Comparison of ENCODE assay signal across 8 cellular contexts in the genomic region with DNA sequence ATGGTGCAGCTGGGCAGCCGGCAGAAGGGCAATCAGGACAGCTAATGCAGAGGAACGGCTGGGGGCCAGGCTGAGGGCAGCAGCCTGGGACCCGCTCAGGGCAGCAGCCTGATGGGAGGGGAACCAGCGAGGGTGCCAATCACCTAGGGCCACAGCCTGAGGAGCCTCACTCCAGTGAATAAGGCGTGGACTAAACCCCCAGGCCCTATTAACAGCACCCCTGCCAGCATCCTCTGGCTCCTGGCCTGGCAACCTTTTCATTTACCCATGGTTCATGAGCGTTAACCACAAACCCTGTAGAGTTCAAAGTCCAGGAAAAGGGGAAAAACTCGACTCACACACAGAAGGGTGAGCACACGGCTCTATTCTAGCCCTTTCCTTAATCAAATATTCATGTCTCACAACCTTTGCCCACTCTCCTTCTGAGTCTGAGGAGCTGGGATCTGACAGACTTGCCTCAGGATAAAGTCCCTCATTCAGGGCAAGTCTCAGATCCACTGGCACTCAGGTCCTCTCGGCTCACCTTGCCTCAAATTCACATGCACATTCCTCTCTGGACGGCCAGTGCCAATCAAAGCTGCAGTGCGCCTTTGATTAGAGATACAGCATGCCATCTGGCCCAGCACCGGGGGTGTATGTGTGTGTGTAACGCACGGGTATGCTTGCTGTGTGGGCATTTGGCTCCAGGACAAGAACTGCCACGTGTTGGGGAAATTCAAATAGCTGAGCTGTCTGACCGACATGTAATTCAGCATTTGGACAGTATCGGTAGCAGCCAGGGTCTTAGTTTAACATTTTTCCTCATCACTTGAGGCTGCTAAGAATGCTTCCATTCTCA.
DNase-seq lines count a peak whose midpoint lies in the region; ATAC-seq and TF ChIP-seq lines count a peak whose summit lies in the region.

No MANE protein-coding gene starts in this region.

- no peaks in the 10 kb centered on the region for H3K9me3 ChIP-seq in adrenal gland (replicated peaks in 1 of 3)
- no peaks in the 10 kb centered on the region for H3K9me3 ChIP-seq in osteoblast (ENCODE audit: low read depth, low read length)

- TF ChIP-seq CTCF in WTC11 (IDR thresholded peaks at IDR 0.05) (no peak), adrenal gland (IDR thresholded peaks at IDR 0.05) (no peak), osteoblast (IDR thresholded peaks at IDR 0.05; ENCODE audit: extremely low read depth, low read depth, low read length) (no peak)

- DNase-seq in WTC11 (ENCODE audit: low spot score) (no peak), left ventricle myocardium superior (peak; percentile 52), skeletal muscle cell (ENCODE audit: low read depth) (peak; percentile 11), adrenal gland (no peak), NCI-H774 (lab: John Stamatoyannopoulos, UW) (no peak), DMS153 treated with DMSO at 0.1 percent for 48 hours (lab: John Stamatoyannopoulos, UW; ENCODE audit: unreplicated experiment) (no peak), osteoblast (ENCODE audit: insufficient read length, low spot score, missing footprints) (no peak)

- H3K4me1 Mint-ChIP-seq in WTC11 = no peaks in the 10 kb centered on the region

- H3K36me3 ChIP-seq in adrenal gland (replicated peaks in 1 of 2) (peaks cover 0 to 10% of the 10 kb centered on the region in 2 donors), osteoblast (ENCODE audit: insufficient read depth, low read length) (peaks cover 60% of the 10 kb centered on the region)

- H3K4me1 ChIP-seq in adrenal gland (replicated peaks in 1 of 2) = peaks cover 0 to 7% of the 10 kb centered on the region in 2 donors
- no peaks in the 10 kb centered on the region for H3K4me1 ChIP-seq in osteoblast (ENCODE audit: insufficient read depth, low read length)

- no peaks in the 10 kb centered on the region for H3K79me2 ChIP-seq in osteoblast (ENCODE audit: insufficient read depth, low read length)

- peaks cover 15% of the 10 kb centered on the region; the same call in 1 of the 2 replicates for H3K36me3 Mint-ChIP-seq in WTC11

- no peak overlapping the region for H3K4me3 Mint-ChIP-seq in WTC11

- WGBS in adrenal gland, 4 donors = 88 to 93% (median 89%) methylated on average over 16 to 17 of the region's 17 CpGs

- TF ChIP-seq POLR2A in adrenal gland (IDR thresholded peaks at IDR 0.05) = no peak

- ATAC-seq in GM19023 (IDR thresholded peaks at IDR 0.05; ENCODE audit: unreplicated experiment) (peak; percentile 64), WTC11 (no peak), left ventricle myocardium superior (peak; percentile 75)

- H3K27ac ChIP-seq in adrenal gland (no peak overlapping the region), osteoblast (ENCODE audit: low read depth, low read length) (no peak overlapping the region)

- no peak overlapping the region for H2AFZ ChIP-seq in osteoblast (ENCODE audit: low read length)

- H3K27ac Mint-ChIP-seq in WTC11 = 0 out of 2 replicates have a peak overlapping the region, but pooled peaks have one; percentile 15

- no peaks in the 10 kb centered on the region for H4K20me1 ChIP-seq in osteoblast (ENCODE audit: insufficient read depth, low read length)

- CTCF ChIA-PET in WTC11 (lab: Charles Lee) = interaction anchor here (0.7 kb wide), 1 partner anchor 351 kb away, joined by 3 read pairs; no protein-coding TSS in a partner anchor

- H3K27me3 Mint-ChIP-seq in WTC11 (ENCODE audit: low read depth) = no peaks in the 10 kb centered on the region

- intact Hi-C loops in left ventricle myocardium superior (cut with micrococcal nuclease) = no loop called here
- intact Hi-C loops in adrenal gland (cut with DNase I) = no loop called here

- POLR2A ChIA-PET in WTC11 (lab: Charles Lee) = no interaction called here

- no peak overlapping the region for H3K4me3 ChIP-seq in skeletal muscle cell (ENCODE audit: low read depth, low read length)
- no peak overlapping the region for H3K4me3 ChIP-seq in adrenal gland
- no peak overlapping the region for H3K4me3 ChIP-seq in osteoblast (ENCODE audit: insufficient read depth, low read length)

- no peaks in the 10 kb centered on the region for H3K9me3 Mint-ChIP-seq in WTC11

- H3K27me3 ChIP-seq in adrenal gland (no peaks in the 10 kb centered on the region), osteoblast (ENCODE audit: insufficient read depth, low read length) (no peaks in the 10 kb centered on the region)

- H3K4me2 ChIP-seq in osteoblast (ENCODE audit: insufficient read depth, low read length) = no peak overlapping the region

TF ChIP-seq in WTC11, 78 proteins besides CTCF, POLR2A, EP300 and RAD21:
- TF ChIP-seq, protein P1, sequence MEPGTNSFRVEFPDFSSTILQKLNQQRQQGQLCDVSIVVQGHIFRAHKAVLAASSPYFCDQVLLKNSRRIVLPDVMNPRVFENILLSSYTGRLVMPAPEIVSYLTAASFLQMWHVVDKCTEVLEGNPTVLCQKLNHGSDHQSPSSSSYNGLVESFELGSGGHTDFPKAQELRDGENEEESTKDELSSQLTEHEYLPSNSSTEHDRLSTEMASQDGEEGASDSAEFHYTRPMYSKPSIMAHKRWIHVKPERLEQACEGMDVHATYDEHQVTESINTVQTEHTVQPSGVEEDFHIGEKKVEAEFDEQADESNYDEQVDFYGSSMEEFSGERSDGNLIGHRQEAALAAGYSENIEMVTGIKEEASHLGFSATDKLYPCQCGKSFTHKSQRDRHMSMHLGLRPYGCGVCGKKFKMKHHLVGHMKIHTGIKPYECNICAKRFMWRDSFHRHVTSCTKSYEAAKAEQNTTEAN (CRISPR knock-in tag; IDR thresholded peaks at IDR 0.05) = no peak
- TF ChIP-seq MXD4 (CRISPR knock-in tag; IDR thresholded peaks at IDR 0.05; ENCODE audit: borderline replicate concordance) (no peak), ZNF396 (CRISPR knock-in tag; IDR thresholded peaks at IDR 0.05; ENCODE audit: borderline replicate concordance) (no peak), SMAD4 (CRISPR knock-in tag; IDR thresholded peaks at IDR 0.05) (no peak), ZNF416 (CRISPR knock-in tag; IDR thresholded peaks at IDR 0.05) (no peak), ZNF121 (CRISPR knock-in tag; IDR thresholded peaks at IDR 0.05) (no peak), NR2C2 (CRISPR knock-in tag; IDR thresholded peaks at IDR 0.05) (no peak), GABPB1 (CRISPR knock-in tag; IDR thresholded peaks at IDR 0.05) (no peak), ZNF317 (CRISPR knock-in tag; IDR thresholded peaks at IDR 0.05; ENCODE audit: borderline replicate concordance, low read depth) (no peak), SMAD3 (CRISPR knock-in tag; IDR thresholded peaks at IDR 0.05; ENCODE audit: borderline replicate concordance) (no peak), TEAD4 (CRISPR knock-in tag; IDR thresholded peaks at IDR 0.05) (no peak), FOXK1 (CRISPR knock-in tag; IDR thresholded peaks at IDR 0.05) (no peak), NFE2L1 (CRISPR knock-in tag; IDR thresholded peaks at IDR 0.05) (no peak), ZBTB21 (CRISPR knock-in tag; IDR thresholded peaks at IDR 0.05; ENCODE audit: borderline replicate concordance) (no peak)
- TF ChIP-seq, protein P2, sequence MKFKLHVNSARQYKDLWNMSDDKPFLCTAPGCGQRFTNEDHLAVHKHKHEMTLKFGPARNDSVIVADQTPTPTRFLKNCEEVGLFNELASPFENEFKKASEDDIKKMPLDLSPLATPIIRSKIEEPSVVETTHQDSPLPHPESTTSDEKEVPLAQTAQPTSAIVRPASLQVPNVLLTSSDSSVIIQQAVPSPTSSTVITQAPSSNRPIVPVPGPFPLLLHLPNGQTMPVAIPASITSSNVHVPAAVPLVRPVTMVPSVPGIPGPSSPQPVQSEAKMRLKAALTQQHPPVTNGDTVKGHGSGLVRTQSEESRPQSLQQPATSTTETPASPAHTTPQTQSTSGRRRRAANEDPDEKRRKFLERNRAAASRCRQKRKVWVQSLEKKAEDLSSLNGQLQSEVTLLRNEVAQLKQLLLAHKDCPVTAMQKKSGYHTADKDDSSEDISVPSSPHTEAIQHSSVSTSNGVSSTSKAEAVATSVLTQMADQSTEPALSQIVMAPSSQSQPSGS (CRISPR knock-in tag; IDR thresholded peaks at IDR 0.05; ENCODE audit: borderline replicate concordance, low read depth) = no peak
- TF ChIP-seq, protein P3, sequence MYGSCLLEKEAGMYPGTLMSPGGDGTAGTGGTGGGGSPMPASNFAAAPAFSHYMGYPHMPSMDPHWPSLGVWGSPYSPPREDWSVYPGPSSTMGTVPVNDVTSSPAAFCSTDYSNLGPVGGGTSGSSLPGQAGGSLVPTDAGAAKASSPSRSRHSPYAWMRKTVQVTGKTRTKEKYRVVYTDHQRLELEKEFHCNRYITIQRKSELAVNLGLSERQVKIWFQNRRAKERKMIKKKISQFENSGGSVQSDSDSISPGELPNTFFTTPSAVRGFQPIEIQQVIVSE (CRISPR knock-in tag; IDR thresholded peaks at IDR 0.05; ENCODE audit: borderline replicate concordance) = no peak
- TF ChIP-seq, protein P4, sequence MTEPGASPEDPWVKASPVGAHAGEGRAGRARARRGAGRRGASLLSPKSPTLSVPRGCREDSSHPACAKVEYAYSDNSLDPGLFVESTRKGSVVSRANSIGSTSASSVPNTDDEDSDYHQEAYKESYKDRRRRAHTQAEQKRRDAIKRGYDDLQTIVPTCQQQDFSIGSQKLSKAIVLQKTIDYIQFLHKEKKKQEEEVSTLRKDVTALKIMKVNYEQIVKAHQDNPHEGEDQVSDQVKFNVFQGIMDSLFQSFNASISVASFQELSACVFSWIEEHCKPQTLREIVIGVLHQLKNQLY (CRISPR knock-in tag; IDR thresholded peaks at IDR 0.05) = no peak
TF ChIP-seq in WTC11: peak in this region for 0.

Comparison
In these comparisons a context has a peak if more than half of its experiments do, and no peak if none do; other contexts are left out.
1. DNase-seq: peak in left ventricle myocardium superior (single experiment) and skeletal muscle cell (single experiment); none in WTC11 (single experiment), adrenal gland (0 of 7), NCI-H774 (single experiment), DMS153 treated with DMSO at 0.1 percent for 48 hours (single experiment) and osteoblast (single experiment).